9 cellular contexts compared by ENCODE assay signal in the genomic region with DNA sequence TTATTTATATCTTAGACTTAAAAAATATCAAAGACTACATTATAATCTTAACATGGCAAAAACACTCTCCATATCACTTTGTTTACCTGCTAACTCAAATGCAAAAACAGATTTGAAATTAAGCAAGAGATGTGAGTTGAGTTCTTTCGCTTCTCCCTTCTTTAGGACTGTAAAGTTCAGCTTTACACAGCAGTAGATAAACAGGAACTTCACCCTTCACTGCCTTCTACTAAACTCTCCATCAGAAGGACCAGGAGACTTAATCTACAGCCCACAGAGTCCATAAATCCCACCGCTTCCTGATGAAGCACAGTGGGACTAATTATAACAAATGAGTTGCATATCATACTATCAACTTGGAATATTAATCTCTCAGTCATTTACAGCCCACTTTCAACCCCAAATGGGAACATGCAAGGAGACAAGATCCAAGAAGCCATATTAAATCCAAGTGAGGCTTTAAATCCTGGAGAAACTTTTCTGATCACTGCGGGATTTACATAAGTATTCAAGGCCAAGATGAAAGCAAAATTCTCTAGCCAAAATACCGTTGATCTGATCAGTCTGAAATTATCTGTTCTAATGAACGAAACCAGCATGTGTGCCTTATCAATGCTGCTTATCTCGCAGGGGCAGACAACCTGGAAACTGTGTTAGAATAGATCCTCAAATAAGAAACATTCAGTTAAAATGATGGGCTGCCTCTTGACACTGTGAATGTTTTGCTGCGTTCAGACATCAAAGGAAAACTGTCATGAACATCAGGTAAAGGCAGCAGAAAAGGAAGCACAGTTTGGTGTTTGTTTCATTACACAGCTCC. TPM values are rescaled to one million over a fixed set of nuclear protein-coding genes. Genes with fewer than 3 reads are reported as not detected.
DNase-seq lines count a peak whose midpoint lies in the region; ATAC-seq, FAIRE-seq and TF ChIP-seq lines count a peak whose summit lies in the region.
"Had no signal": no experiment of that assay in that cellular context is flagged by ENCODE, and none has a peak within 500 bp of the region (broad histone marks: within the 10 kb centered on the region; RNA-seq: fewer than 3 reads in every experiment).

No MANE protein-coding gene starts in this region.

- 3% methylated on average over 7 of the region's 7 CpGs for WGBS in K562 (ENCODE audit: insufficient coverage, low coverage, missing lambda C conversion rate)
- WGBS in right lobe of liver (ENCODE audit: insufficient coverage, low coverage, low lambda C conversion rate, missing lambda C conversion rate) = 11% methylated on average over 7 of the region's 7 CpGs
- WGBS in tibial nerve, 2 donors = 22 to 30% methylated on average over 7 of the region's 7 CpGs

- H3K27ac ChIP-seq in K562 (ENCODE audit: extremely low read depth, low read depth, low read length) (peak overlapping the region; percentile 85), right lobe of liver (peak overlapping the region; percentile 70 to 87 (median 77)), tibial nerve (peak overlapping the region; percentile 90 to 96 (median 94))

- no peaks in the 10 kb centered on the region for H3K9me3 ChIP-seq in K562 (replicated peaks; ENCODE audit: control insufficient read depth, insufficient read depth, low read depth, low read length)
- H3K9me3 ChIP-seq in right lobe of liver = no peaks in the 10 kb centered on the region
- H3K9me3 ChIP-seq in tibial nerve = no peaks in the 10 kb centered on the region

- H3K27me3 ChIP-seq in K562 (ENCODE audit: control insufficient read depth in 2 of 2, insufficient read depth in 2 of 2, low read length in 2 of 2) = no peaks in the 10 kb centered on the region
- H3K27me3 ChIP-seq in right lobe of liver = no peaks in the 10 kb centered on the region
- H3K27me3 ChIP-seq in tibial nerve = no peaks in the 10 kb centered on the region

- ATAC-seq in K562 (peak; percentile 30; the same call in 2 of the 3 replicates), right lobe of liver (peak in 2 of 4 donors; percentile 44 to 50), HG03460 (IDR thresholded peaks at IDR 0.05; ENCODE audit: unreplicated experiment) (no peak), HG02763 (IDR thresholded peaks at IDR 0.05; ENCODE audit: unreplicated experiment) (no peak), HG03442 (IDR thresholded peaks at IDR 0.05; ENCODE audit: unreplicated experiment) (no peak)

- TF ChIP-seq EP300 in K562 (IDR thresholded peaks at IDR 0.05; ENCODE audit: low read length) = peak; percentile 55
- TF ChIP-seq EP300 in tibial nerve (IDR thresholded peaks at IDR 0.05) = no peak

- H2AFZ ChIP-seq in K562 (ENCODE audit: low read depth, low read length) = no peak overlapping the region

- CTCF ChIA-PET in K562 (lab: Yijun Ruan, JAX; ENCODE audit: low intra/inter-chr PET ratio) = no interaction called here

- H3K36me3 ChIP-seq in K562 (ENCODE audit: control insufficient read depth, insufficient read depth, low read length) (peaks cover 7% of the 10 kb centered on the region; the same call in 1 of the 3 replicates), right lobe of liver (no peaks in the 10 kb centered on the region), tibial nerve (no peaks in the 10 kb centered on the region)

- H3K4me3 ChIP-seq in GM12865 (ENCODE audit: low read depth, low read length) (peak overlapping the region; percentile 64), K562 (peak overlapping the region; percentile 90), right lobe of liver (peak overlapping the region; percentile 77 to 98 (median 82)), tibial nerve (peak overlapping the region; percentile 80 to 98 (median 92))

- TF ChIP-seq POLR2A in K562 (conservative IDR thresholded peaks at IDR 0.05) (no peak), right lobe of liver (IDR thresholded peaks at IDR 0.05) (peak; percentile 26), tibial nerve (IDR thresholded peaks at IDR 0.05) (no peak)

- TSS peak; percentile 70 for BruUV-seq in K562 (replicated peaks; lab: Mats Ljungman, UMichigan)

- H3K9ac ChIP-seq in K562 (ENCODE audit: insufficient read depth in 1 of 2, low read depth in 2 of 2, low read length in 2 of 2) = peak overlapping the region; percentile 70 to 94

- peak overlapping the region; percentile 79 for H3K4me2 ChIP-seq in K562 (ENCODE audit: insufficient read depth, low read length)

- DNase-seq in GM12865 (ENCODE audit: low read depth) (peak; percentile 60), Kasumi-1 (lab: John Stamatoyannopoulos, UW) (peak; percentile 48 to 58), K562 (ENCODE audit: extremely low read depth in 1 of 4, low spot score in 3 of 4) (peak in 2 of 4 experiments; percentile 23 to 50), right lobe of liver (no peak), tibial nerve (ENCODE audit: low spot score in 2 of 2) (no peak)

- TF ChIP-seq CTCF in GM12865 (IDR thresholded peaks at IDR 0.05; ENCODE audit: insufficient read depth, low read depth, low read length, missing control alignments) (no peak), K562 (IDR thresholded peaks at IDR 0.05 in 2 of 3, conservative IDR thresholded peaks at IDR 0.05 in 1 of 3; ENCODE audit: insufficient read depth in 2 of 3, low read depth in 1 of 3, low read length in 3 of 3) (no peak), right lobe of liver (IDR thresholded peaks at IDR 0.05) (no peak), tibial nerve (IDR thresholded peaks at IDR 0.05) (no peak)

- in situ Hi-C loops in K562 (cut with MboI) = no loop called here

- intact Hi-C loops in K562 (cut with micrococcal nuclease) (loop anchor here (2.0 kb wide), 1 partner anchor 67 kb away; no protein-coding TSS in a partner anchor), right lobe of liver (cut with DNase I) (no loop called here)

- peaks cover 12% of the 10 kb centered on the region; the same call in 1 of the 2 replicates for H4K20me1 ChIP-seq in K562 (replicated peaks; ENCODE audit: control insufficient read depth, insufficient read depth, low read length)

- H3K4me1 ChIP-seq in K562 (replicated peaks in 1 of 2; ENCODE audit: control insufficient read depth in 2 of 2, insufficient read depth in 2 of 2, low read length in 2 of 2) (peaks cover 23 to 42% of the 10 kb centered on the region in 2 experiments), right lobe of liver (peaks cover 0 to 41% (median 14%) of the 10 kb centered on the region in 4 donors), tibial nerve (peaks cover 0 to 48% (median 34%) of the 10 kb centered on the region in 4 donors)

- no peaks in the 10 kb centered on the region for H3K9me1 ChIP-seq in K562 (ENCODE audit: control insufficient read depth, insufficient read depth, low read length)

- POLR2A ChIA-PET in K562 (lab: Yijun Ruan, JAX) = interaction anchor here (0.7 to 2.1 kb wide), 4 partner anchors 10 to 134 kb away, joined by 3 to 6 read pairs (median 5); a partner anchor contains a TSS

- TF ChIP-seq RAD21 in K562 (CRISPR knock-in tag; conservative IDR thresholded peaks at IDR 0.05 in 1 of 2, IDR thresholded peaks at IDR 0.05 in 1 of 2) = no peak

- peak; percentile 76 for FAIRE-seq in K562 (lab: Jason Lieb, UNC)
- FAIRE-seq: TTC549 had no signal

- H3K79me2 ChIP-seq in K562 (ENCODE audit: control insufficient read depth, insufficient read depth, low read length) = peaks cover 62% of the 10 kb centered on the region

RNA-seq across cellular contexts. Expression of a gene that starts 1.6 kb away (rescaled TPM):
- total RNA-seq in K562 (2011; cell fraction: chromatin; rRNA removed; ENCODE audit: low replicate concordance) = 260 and 308 TPM in 2 replicates
- 392 and 441 TPM in 2 replicates for total RNA-seq in K562 (2011; cell fraction: nucleolus; rRNA removed)
- total RNA-seq in K562 (2011; cell fraction: nucleoplasm; rRNA removed) = 458 and 539 TPM in 2 replicates
- 99.9 and 121 TPM in 2 replicates for total RNA-seq in K562 (2014; rRNA removed)
- 70.4 and 72.1 TPM in 2 replicates for total RNA-seq in K562 (2014; rRNA removed; fragmentation: Illumina TruSeq; extraction: Trizol)
- 57.0 and 61.0 TPM in 2 replicates for total RNA-seq in K562 (2015; rRNA removed; fragmentation: Illumina TruSeq; extraction: Trizol)
- total RNA-seq in K562 (2021) = 102 and 113 TPM in 2 replicates
- polyA plus RNA-seq in K562 (2011; rRNA removed) = 58.4 and 62.2 TPM in 2 replicates
- polyA plus RNA-seq in K562 (2011; cell fraction: cytosol; rRNA removed) = 72.0 and 91.3 TPM in 2 replicates
- 67.5 and 105 TPM in 2 replicates for polyA plus RNA-seq in K562 (2011; cell fraction: nucleus; rRNA removed)
- polyA plus RNA-seq in K562 (2012) = 70.1 and 113 TPM in 2 replicates
- 50.6 and 51.7 TPM in 2 replicates for polyA plus RNA-seq in K562 (2014; fragmentation: Illumina TruSeq; extraction: Trizol)
- polyA plus RNA-seq in K562 (2014; fragmentation: Nextera tagmentation; extraction: Ambion mirVana) = 10 to 100 TPM; 15.6 to 27.3 TPM
- 43.8 and 50.9 TPM in 2 replicates for polyA plus RNA-seq in K562 (2014; rRNA removed)
- polyA minus RNA-seq in K562 (2011; rRNA and poly(A)+ RNA removed) = 122 and 186 TPM in 2 replicates
- 163 and 192 TPM in 2 replicates for polyA minus RNA-seq in K562 (2011; cell fraction: cytosol; rRNA and poly(A)+ RNA removed)
- polyA minus RNA-seq in K562 (2011; cell fraction: nucleus; rRNA and poly(A)+ RNA removed) = 84.7 and 112 TPM in 2 replicates
- 100 to 1,000 TPM in 4 of 6 experiments, 10 to 100 TPM in 2; 92.2 to 189 (median 137) TPM for total RNA-seq in right lobe of liver
- 100 to 1,000 TPM; 263 to 334 (median 292) TPM for total RNA-seq in tibial nerve

RNA-seq across cellular contexts. Expression of a gene that starts 27.3 kb away (rescaled TPM):
- total RNA-seq in K562 (2011; cell fraction: chromatin; rRNA removed; ENCODE audit: low replicate concordance) = 51.6 and 102 TPM in 2 replicates
- 53.4 and 64.7 TPM in 2 replicates for total RNA-seq in K562 (2011; cell fraction: nucleolus; rRNA removed)
- 48.0 and 83.7 TPM in 2 replicates for total RNA-seq in K562 (2011; cell fraction: nucleoplasm; rRNA removed)
- 72.5 and 172 TPM in 2 replicates for total RNA-seq in K562 (2014; rRNA removed)
- 123 and 159 TPM in 2 replicates for total RNA-seq in K562 (2014; rRNA removed; fragmentation: Illumina TruSeq; extraction: Trizol)
- 102 and 112 TPM in 2 replicates for total RNA-seq in K562 (2015; rRNA removed; fragmentation: Illumina TruSeq; extraction: Trizol)
- 200 and 218 TPM in 2 replicates for total RNA-seq in K562 (2021)
- polyA plus RNA-seq in K562 (2011; rRNA removed) = 142 and 160 TPM in 2 replicates
- polyA plus RNA-seq in K562 (2011; cell fraction: cytosol; rRNA removed) = 73.9 and 107 TPM in 2 replicates
- 128 and 152 TPM in 2 replicates for polyA plus RNA-seq in K562 (2011; cell fraction: nucleus; rRNA removed)
- polyA plus RNA-seq in K562 (2012) = 139 and 178 TPM in 2 replicates
- 121 and 146 TPM in 2 replicates for polyA plus RNA-seq in K562 (2014; fragmentation: Illumina TruSeq; extraction: Trizol)
- 100 to 1,000 TPM; 109 to 135 TPM for polyA plus RNA-seq in K562 (2014; fragmentation: Nextera tagmentation; extraction: Ambion mirVana)
- 62.4 and 69.4 TPM in 2 replicates for polyA plus RNA-seq in K562 (2014; rRNA removed)
- 166 and 195 TPM in 2 replicates for polyA minus RNA-seq in K562 (2011; rRNA and poly(A)+ RNA removed)
- 80.8 and 83.8 TPM in 2 replicates for polyA minus RNA-seq in K562 (2011; cell fraction: cytosol; rRNA and poly(A)+ RNA removed)
- polyA minus RNA-seq in K562 (2011; cell fraction: nucleus; rRNA and poly(A)+ RNA removed) = 64.9 and 78.0 TPM in 2 replicates
- total RNA-seq in right lobe of liver = 10 to 100 TPM; 26.2 to 35.8 (median 30.3) TPM
- 10 to 100 TPM; 41.5 to 57.3 (median 47.2) TPM for total RNA-seq in tibial nerve

RNA-seq across cellular contexts. Expression of a gene that starts 27.6 kb away (rescaled TPM):
- 58.2 and 95.4 TPM in 2 replicates for total RNA-seq in K562 (2011; cell fraction: chromatin; rRNA removed; ENCODE audit: low replicate concordance)
- 32.0 and 35.3 TPM in 2 replicates for total RNA-seq in K562 (2011; cell fraction: nucleolus; rRNA removed)
- total RNA-seq in K562 (2011; cell fraction: nucleoplasm; rRNA removed) = 73.5 and 93.4 TPM in 2 replicates
- total RNA-seq in K562 (2014; rRNA removed) = 107 and 123 TPM in 2 replicates
- 81.7 and 85.8 TPM in 2 replicates for total RNA-seq in K562 (2014; rRNA removed; fragmentation: Illumina TruSeq; extraction: Trizol)
- 56.4 and 62.3 TPM in 2 replicates for total RNA-seq in K562 (2015; rRNA removed; fragmentation: Illumina TruSeq; extraction: Trizol)
- 69.5 and 71.1 TPM in 2 replicates for total RNA-seq in K562 (2021)
- 66.3 and 73.1 TPM in 2 replicates for polyA plus RNA-seq in K562 (2011; rRNA removed)
- polyA plus RNA-seq in K562 (2011; cell fraction: cytosol; rRNA removed) = 20.5 and 41.8 TPM in 2 replicates
- 28.3 and 43.0 TPM in 2 replicates for polyA plus RNA-seq in K562 (2011; cell fraction: nucleus; rRNA removed)
- polyA plus RNA-seq in K562 (2012) = 73.2 and 85.8 TPM in 2 replicates
- polyA plus RNA-seq in K562 (2014; fragmentation: Illumina TruSeq; extraction: Trizol) = 88.9 and 90.0 TPM in 2 replicates
- 100 to 1,000 TPM in 1 of 2 experiments, 10 to 100 TPM in 1; 60.4 to 134 TPM for polyA plus RNA-seq in K562 (2014; fragmentation: Nextera tagmentation; extraction: Ambion mirVana)
- 88.4 and 101 TPM in 2 replicates for polyA plus RNA-seq in K562 (2014; rRNA removed)
- 83.7 and 89.0 TPM in 2 replicates for polyA minus RNA-seq in K562 (2011; rRNA and poly(A)+ RNA removed)
- polyA minus RNA-seq in K562 (2011; cell fraction: cytosol; rRNA and poly(A)+ RNA removed) = 36.7 and 51.5 TPM in 2 replicates
- 30.0 and 42.9 TPM in 2 replicates for polyA minus RNA-seq in K562 (2011; cell fraction: nucleus; rRNA and poly(A)+ RNA removed)
- 10 to 100 TPM; 12.2 to 32.0 (median 17.4) TPM for total RNA-seq in right lobe of liver
- 10 to 100 TPM; 28.8 to 39.6 (median 35.6) TPM for total RNA-seq in tibial nerve

Comparison
In these comparisons a context has a peak if more than half of its experiments do, and no peak if none do; other contexts are left out.
1. DNase-seq: peak in GM12865 (single experiment) and Kasumi-1 (2 of 2); none in right lobe of liver (0 of 3) and tibial nerve (0 of 2).
2. Peak in every context shown above with its lines, with median percentiles within 50 percentile points of each other: H3K4me3 ChIP-seq and H3K27ac ChIP-seq.